1 cellular context compared by ENCODE assay signal in the genomic region with DNA sequence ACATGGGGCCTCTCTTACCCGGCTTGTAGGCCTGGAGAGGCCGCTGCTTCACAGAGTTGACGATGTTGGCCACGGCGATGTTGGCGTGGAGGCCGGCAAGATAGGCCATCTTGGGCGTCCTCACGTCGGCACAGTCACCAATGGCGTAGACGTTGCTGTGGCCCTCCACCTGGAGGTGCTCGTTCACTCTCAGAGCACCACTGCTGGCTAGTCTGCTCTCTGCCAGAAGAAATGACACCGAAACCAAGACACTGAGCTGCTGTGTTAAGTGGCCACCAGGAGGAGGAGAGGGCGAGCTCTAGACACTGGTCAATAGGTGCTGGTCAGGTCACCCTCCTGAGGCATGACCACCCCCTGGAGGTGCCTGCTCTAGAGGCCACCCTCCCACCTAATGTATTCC.
TF ChIP-seq lines count a peak whose summit lies in the region.

No MANE protein-coding gene starts in this region.

TF ChIP-seq in HepG2, 621 proteins besides CTCF, POLR2A, EP300 and RAD21:
- TF ChIP-seq SIN3A (IDR thresholded peaks at IDR 0.05; ENCODE audit: borderline replicate concordance, low read depth, low read length) (no peak), KMT2A (CRISPR knock-in tag; IDR thresholded peaks at IDR 0.05) (no peak), ZNF737 (CRISPR knock-in tag; IDR thresholded peaks at IDR 0.05; ENCODE audit: borderline replicate concordance) (no peak), ZNF33A (CRISPR knock-in tag; IDR thresholded peaks at IDR 0.05; ENCODE audit: borderline replicate concordance) (no peak), ZNF160 (CRISPR knock-in tag; IDR thresholded peaks at IDR 0.05) (no peak), SALL2 (CRISPR knock-in tag; IDR thresholded peaks at IDR 0.05) (no peak), YY1 (IDR thresholded peaks at IDR 0.05; ENCODE audit: insufficient read depth, insufficient replicate concordance, low read depth, low read length) (no peak), POGZ (CRISPR knock-in tag; IDR thresholded peaks at IDR 0.05) (no peak), IKZF1 (IDR thresholded peaks at IDR 0.05) (no peak), SPEN (CRISPR knock-in tag; IDR thresholded peaks at IDR 0.05; ENCODE audit: low read depth) (no peak), SRSF1 (optimal IDR thresholded peaks at IDR 0.05; ENCODE audit: low read depth, low read length) (no peak), SALL1 (CRISPR knock-in tag; IDR thresholded peaks at IDR 0.05) (no peak), GLMP (CRISPR knock-in tag; IDR thresholded peaks at IDR 0.05; ENCODE audit: borderline replicate concordance) (no peak), HNRNPUL1 (IDR thresholded peaks at IDR 0.05; ENCODE audit: low read depth, low read length) (no peak)
- TF ChIP-seq, protein P1, sequence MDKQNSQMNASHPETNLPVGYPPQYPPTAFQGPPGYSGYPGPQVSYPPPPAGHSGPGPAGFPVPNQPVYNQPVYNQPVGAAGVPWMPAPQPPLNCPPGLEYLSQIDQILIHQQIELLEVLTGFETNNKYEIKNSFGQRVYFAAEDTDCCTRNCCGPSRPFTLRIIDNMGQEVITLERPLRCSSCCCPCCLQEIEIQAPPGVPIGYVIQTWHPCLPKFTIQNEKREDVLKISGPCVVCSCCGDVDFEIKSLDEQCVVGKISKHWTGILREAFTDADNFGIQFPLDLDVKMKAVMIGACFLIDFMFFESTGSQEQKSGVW (CRISPR knock-in tag; IDR thresholded peaks at IDR 0.05; ENCODE audit: borderline replicate concordance) = no peak
- TF ChIP-seq, protein P2, sequence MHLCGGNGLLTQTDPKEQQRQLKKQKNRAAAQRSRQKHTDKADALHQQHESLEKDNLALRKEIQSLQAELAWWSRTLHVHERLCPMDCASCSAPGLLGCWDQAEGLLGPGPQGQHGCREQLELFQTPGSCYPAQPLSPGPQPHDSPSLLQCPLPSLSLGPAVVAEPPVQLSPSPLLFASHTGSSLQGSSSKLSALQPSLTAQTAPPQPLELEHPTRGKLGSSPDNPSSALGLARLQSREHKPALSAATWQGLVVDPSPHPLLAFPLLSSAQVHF (CRISPR knock-in tag; IDR thresholded peaks at IDR 0.05) = no peak
- TF ChIP-seq, protein P3, sequence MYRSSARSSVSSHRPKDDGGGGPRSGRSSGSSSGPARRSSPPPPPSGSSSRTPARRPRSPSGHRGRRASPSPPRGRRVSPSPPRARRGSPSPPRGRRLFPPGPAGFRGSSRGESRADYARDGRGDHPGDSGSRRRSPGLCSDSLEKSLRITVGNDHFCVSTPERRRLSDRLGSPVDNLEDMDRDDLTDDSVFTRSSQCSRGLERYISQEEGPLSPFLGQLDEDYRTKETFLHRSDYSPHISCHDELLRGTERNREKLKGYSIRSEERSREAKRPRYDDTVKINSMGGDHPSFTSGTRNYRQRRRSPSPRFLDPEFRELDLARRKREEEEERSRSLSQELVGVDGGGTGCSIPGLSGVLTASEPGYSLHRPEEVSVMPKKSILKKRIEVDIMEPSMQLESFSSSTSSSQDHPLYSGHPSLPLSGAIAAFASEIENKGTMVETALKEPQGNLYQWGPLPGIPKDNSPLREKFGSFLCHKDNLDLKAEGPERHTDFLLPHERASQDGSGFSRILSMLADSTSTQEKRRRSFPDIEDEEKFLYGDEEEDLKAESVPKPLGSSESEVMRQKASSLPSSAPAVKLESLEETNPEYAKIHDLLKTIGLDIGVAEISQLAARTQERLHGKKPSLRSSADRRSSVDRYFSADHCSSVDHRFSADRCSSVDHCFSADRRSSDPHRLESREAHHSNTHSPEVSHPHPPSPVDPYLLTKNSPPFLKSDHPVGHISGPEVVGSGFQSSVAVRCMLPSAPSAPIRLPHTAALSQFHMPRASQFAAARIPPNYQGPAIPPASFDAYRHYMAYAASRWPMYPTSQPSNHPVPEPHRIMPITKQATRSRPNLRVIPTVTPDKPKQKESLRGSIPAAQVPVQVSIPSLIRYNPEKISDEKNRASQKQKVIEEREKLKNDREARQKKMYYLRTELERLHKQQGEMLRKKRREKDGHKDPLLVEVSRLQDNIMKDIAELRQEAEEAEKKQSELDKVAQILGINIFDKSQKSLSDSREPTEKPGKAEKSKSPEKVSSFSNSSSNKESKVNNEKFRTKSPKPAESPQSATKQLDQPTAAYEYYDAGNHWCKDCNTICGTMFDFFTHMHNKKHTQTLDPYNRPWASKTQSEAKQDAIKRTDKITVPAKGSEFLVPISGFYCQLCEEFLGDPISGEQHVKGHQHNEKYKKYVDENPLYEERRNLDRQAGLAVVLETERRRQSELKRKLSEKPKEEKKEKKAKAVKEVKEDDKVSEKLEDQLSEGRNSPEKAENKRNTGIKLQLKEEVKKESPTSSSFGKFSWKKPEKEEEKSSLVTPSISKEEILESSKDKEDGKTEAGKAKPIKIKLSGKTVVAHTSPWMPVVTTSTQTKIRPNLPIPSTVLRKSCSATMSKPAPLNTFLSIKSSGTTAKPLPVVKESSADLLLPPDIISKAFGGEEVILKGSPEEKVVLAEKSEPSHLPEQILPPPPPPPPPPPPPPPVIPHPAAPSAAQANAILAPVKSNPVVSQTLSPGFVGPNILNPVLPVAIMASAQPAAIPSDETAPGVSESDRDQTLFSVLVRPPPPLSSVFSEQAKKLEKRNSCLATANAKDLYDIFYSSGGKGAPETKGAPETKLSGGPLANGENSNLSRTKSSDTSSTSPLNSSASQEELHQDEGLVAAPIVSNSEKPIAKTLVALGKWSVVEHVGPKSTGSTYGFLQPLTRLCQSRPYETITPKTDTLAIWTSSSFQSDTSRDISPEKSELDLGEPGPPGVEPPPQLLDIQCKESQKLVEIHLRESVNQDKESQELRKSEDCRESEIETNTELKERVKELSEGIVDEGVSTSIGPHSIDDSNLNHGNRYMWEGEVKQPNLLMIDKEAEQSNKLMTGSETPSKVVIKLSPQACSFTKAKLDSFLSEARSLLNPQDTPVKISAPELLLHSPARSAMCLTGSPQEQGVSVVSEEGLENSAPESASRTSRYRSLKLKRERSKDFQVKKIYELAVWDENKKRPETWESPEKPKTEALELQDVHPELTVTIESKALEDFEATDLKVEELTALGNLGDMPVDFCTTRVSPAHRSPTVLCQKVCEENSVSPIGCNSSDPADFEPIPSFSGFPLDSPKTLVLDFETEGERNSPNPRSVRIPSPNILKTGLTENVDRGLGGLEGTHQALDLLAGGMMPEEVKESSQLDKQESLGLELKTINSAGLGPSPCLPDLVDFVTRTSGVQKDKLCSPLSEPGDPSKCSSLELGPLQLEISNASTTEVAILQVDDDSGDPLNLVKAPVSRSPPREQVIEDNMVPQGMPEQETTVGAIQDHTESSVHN (CRISPR knock-in tag; IDR thresholded peaks at IDR 0.05) = no peak
